Comparison of ENCODE assay signal across 20 cellular contexts in genomic region chrX:72932283-72932682, GRCh38. TPM values are rescaled to one million over a fixed set of nuclear protein-coding genes. Genes with fewer than 3 reads are reported as not detected.
"Had no signal": no experiment of that assay in that cellular context is flagged by ENCODE, and none has a peak within 500 bp of the region (broad histone marks: within the 10 kb centered on the region; RNA-seq: fewer than 3 reads in every experiment).

No MANE protein-coding gene starts in this region.

RNA-seq across cellular contexts. Expression of gene FAM236A, which starts 5.7 kb away (rescaled TPM):
- total RNA-seq: colonic mucosa, dermis microvascular lymphatic vessel endothelial cell, endodermal cell, esophagus mucosa, esophagus squamous epithelium, gastrocnemius medialis, glomerular endothelial cell, heart right ventricle, kidney epithelial cell, left cardiac atrium, left lung, left ventricle myocardium superior, lower leg skin, lower lobe of right lung, lung microvascular endothelial cell, mesenteric fat pad, mesothelial cell of epicardium, mucosa of descending colon, myocyte had no signal
- polyA plus RNA-seq: heart right ventricle, keratinocyte had no signal

RNA-seq across cellular contexts. Expression of gene DMRTC1, which starts 11.4 kb away (rescaled TPM):
- total RNA-seq: dermis microvascular lymphatic vessel endothelial cell, endodermal cell, esophagus mucosa, esophagus squamous epithelium, gastrocnemius medialis, glomerular endothelial cell, heart right ventricle, kidney epithelial cell, left cardiac atrium, left ventricle myocardium superior, lower leg skin, lower lobe of right lung, lung microvascular endothelial cell, mesenteric fat pad, mucosa of descending colon, myocyte had no signal
- polyA plus RNA-seq: heart right ventricle, keratinocyte had no signal

RNA-seq across cellular contexts. Expression of gene FAM236C, which starts 19.9 kb away (rescaled TPM):
- total RNA-seq: colonic mucosa, dermis microvascular lymphatic vessel endothelial cell, endodermal cell, esophagus mucosa, esophagus squamous epithelium, gastrocnemius medialis, glomerular endothelial cell, heart right ventricle, kidney epithelial cell, left cardiac atrium, left lung, left ventricle myocardium superior, lower leg skin, lower lobe of right lung, lung microvascular endothelial cell, mesenteric fat pad, mesothelial cell of epicardium, mucosa of descending colon, myocyte had no signal
- polyA plus RNA-seq: heart right ventricle, keratinocyte had no signal
